In the genomic region with DNA sequence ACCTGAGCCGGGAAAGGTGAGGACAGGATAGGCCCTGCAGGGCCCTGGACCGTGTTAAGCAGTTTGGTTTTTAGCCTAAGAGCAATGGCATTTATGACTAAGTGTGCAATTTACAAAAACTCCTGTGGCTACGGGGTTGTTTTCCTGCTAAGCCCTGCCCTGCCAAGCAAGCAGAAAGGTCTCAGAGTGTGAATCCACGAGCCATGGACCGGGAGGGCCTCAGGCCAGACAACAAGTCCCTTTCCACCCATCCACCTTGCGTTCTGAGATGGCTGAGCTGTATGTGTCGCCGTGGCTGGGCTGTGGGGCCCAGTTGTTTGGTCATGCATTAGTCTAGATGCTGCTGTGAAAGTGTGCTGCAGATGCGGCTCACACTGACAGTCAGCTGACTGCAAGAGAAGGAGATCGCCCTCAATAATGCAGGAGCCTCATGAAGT, we compare ENCODE assay signal across 11 cellular contexts. TPM values are rescaled to one million over a fixed set of nuclear protein-coding genes. Genes with fewer than 3 reads are reported as not detected.
DNase-seq lines count a peak whose midpoint lies in the region; ATAC-seq and TF ChIP-seq lines count a peak whose summit lies in the region.
"Had no signal": no experiment of that assay in that cellular context is flagged by ENCODE, and none has a peak within 500 bp of the region (broad histone marks: within the 10 kb centered on the region; RNA-seq: fewer than 3 reads in every experiment).

No MANE protein-coding gene starts in this region.

- no peaks in the 10 kb centered on the region for H3K27me3 Mint-ChIP-seq in effector memory CD8-positive, alpha-beta T cell

- H3K36me3 Mint-ChIP-seq in effector memory CD8-positive, alpha-beta T cell (ENCODE audit: insufficient read depth) = peaks cover 37% of the 10 kb centered on the region

- H3K4me2 ChIP-seq in PC-9 = peak overlapping the region; percentile 74
- H3K4me2 ChIP-seq in osteoblast (ENCODE audit: insufficient read depth, low read length) = peak overlapping the region; percentile 45

- H2AFZ ChIP-seq in PC-9 (no peak overlapping the region), osteoblast (ENCODE audit: low read length) (peak overlapping the region; percentile 53)

- in situ Hi-C loops in Caki2 (cut with HindIII; ENCODE audit: low pct_unique_long_range_greater_than_20kb, low sequenced_read_pairs) = no loop called here

- H3K4me3 ChIP-seq in PC-9 (no peak overlapping the region), osteoblast (ENCODE audit: insufficient read depth, low read length) (no peak overlapping the region), H7 (ENCODE audit: insufficient read depth, low read depth, low read length) (no peak overlapping the region)
- H3K4me3 ChIP-seq: heart left ventricle had no signal

- intact Hi-C loops in PC-9 (cut with micrococcal nuclease; ENCODE audit: unreplicated experiment) = loop anchor here (1.0 to 2.0 kb wide), 2 partner anchors 32 to 131 kb away; no protein-coding TSS in a partner anchor
- intact Hi-C loops in posterior vena cava (cut with DNase I) = no loop called here

- ATAC-seq in effector memory CD8-positive, alpha-beta T cell (replicated peaks) = peak; percentile 10
- no peak for ATAC-seq in GM18505 (IDR thresholded peaks at IDR 0.05; ENCODE audit: unreplicated experiment)
- ATAC-seq: heart left ventricle had no signal

- H3K9me3 ChIP-seq in PC-9 (ENCODE audit: insufficient read depth, low read depth) (no peaks in the 10 kb centered on the region), osteoblast (ENCODE audit: low read depth, low read length) (no peaks in the 10 kb centered on the region)
- H3K9me3 ChIP-seq: heart left ventricle had no signal

- DNase-seq in Caki2 (ENCODE audit: low read depth) (peak; percentile 75), PC-9 (peak; percentile 51 to 87), osteoblast (ENCODE audit: insufficient read length, low spot score, missing footprints) (peak; percentile 93), H7 (no peak), SK-N-DZ (ENCODE audit: low spot score) (no peak), posterior vena cava (ENCODE audit: low spot score) (no peak)
- no peak for DNase-seq in effector memory CD8-positive, alpha-beta T cell
- DNase-seq: Kasumi-1, NCI-H774 had no signal

- H3K27me3 ChIP-seq in PC-9 (ENCODE audit: insufficient read depth, low read depth) (no peaks in the 10 kb centered on the region), osteoblast (ENCODE audit: insufficient read depth, low read length) (no peaks in the 10 kb centered on the region), H7 (ENCODE audit: control insufficient read depth, insufficient read depth, low read length) (no peaks in the 10 kb centered on the region)
- H3K27me3 ChIP-seq: heart left ventricle had no signal

- H3K4me3 Mint-ChIP-seq in effector memory CD8-positive, alpha-beta T cell = peak overlapping the region; percentile 92 to 94

- no TSS peak for BruUV-seq in PC-9 (replicated peaks; lab: Mats Ljungman, UMichigan)

- peaks cover 85% of the 10 kb centered on the region for H3F3A ChIP-seq in PC-9 (ENCODE audit: insufficient read depth, low read depth)

- no peak for TF ChIP-seq CTCF in PC-9 (conservative IDR thresholded peaks at IDR 0.05)
- TF ChIP-seq CTCF in osteoblast (IDR thresholded peaks at IDR 0.05; ENCODE audit: extremely low read depth, low read depth, low read length) = no peak

- H3K36me3 ChIP-seq in PC-9 (ENCODE audit: low read depth) (no peaks in the 10 kb centered on the region), osteoblast (ENCODE audit: insufficient read depth, low read length) (no peaks in the 10 kb centered on the region), H7 (replicated peaks; ENCODE audit: control insufficient read depth, insufficient read depth, low read length) (no peaks in the 10 kb centered on the region)
- H3K36me3 ChIP-seq: heart left ventricle had no signal

- H4K20me1 ChIP-seq in PC-9 (ENCODE audit: insufficient read depth) (no peaks in the 10 kb centered on the region), osteoblast (ENCODE audit: insufficient read depth, low read length) (no peaks in the 10 kb centered on the region)

- peak overlapping the region; percentile 98 to 99 for H3K27ac Mint-ChIP-seq in effector memory CD8-positive, alpha-beta T cell

- peaks cover 43 to 57% of the 10 kb centered on the region in 2 donors for H3K4me1 Mint-ChIP-seq in effector memory CD8-positive, alpha-beta T cell (ENCODE audit: low read depth in 2 of 2)

- TF ChIP-seq POLR2A in GM18505 (IDR thresholded peaks at IDR 0.05; ENCODE audit: borderline replicate concordance, extremely low read depth, insufficient read depth, insufficient read length) = no peak

- CTCF ChIA-PET in PC-9 (lab: Charles Lee) = interaction anchor here (0.6 kb wide), 1 partner anchor 216 kb away, joined by 6 read pairs; no protein-coding TSS in a partner anchor

- H3K9me2 ChIP-seq in PC-9 (ENCODE audit: insufficient read depth) = no peaks in the 10 kb centered on the region

- H3K27ac ChIP-seq in PC-9 = peak overlapping the region; percentile 94
- H3K27ac ChIP-seq in osteoblast (ENCODE audit: low read depth, low read length) = peak overlapping the region; percentile 49
- H3K27ac ChIP-seq: heart left ventricle had no signal

- H3K9me3 Mint-ChIP-seq in effector memory CD8-positive, alpha-beta T cell = no peaks in the 10 kb centered on the region

- POLR2A ChIA-PET in PC-9 (lab: Charles Lee; ENCODE audit: unreplicated experiment) = interaction anchor here (0.6 to 0.7 kb wide), 2 partner anchors 221 to 939 kb away, joined by 3 read pairs; no protein-coding TSS in a partner anchor

- H3K4me1 ChIP-seq in PC-9 (replicated peaks; ENCODE audit: insufficient read depth) (peaks cover 82% of the 10 kb centered on the region), osteoblast (ENCODE audit: insufficient read depth, low read length) (peaks cover 34% of the 10 kb centered on the region)

- H3K79me2 ChIP-seq in PC-9 (ENCODE audit: low read depth) (peaks cover 17% of the 10 kb centered on the region; the same call in 1 of the 2 replicates), osteoblast (ENCODE audit: insufficient read depth, low read length) (peaks cover 6% of the 10 kb centered on the region)

RNA-seq across cellular contexts. Expression of gene AFAP1, which starts 33.9 kb away (rescaled TPM):
- total RNA-seq in Caki2 (2014; rRNA removed; shearing (Covaris generic); ENCODE audit: low replicate concordance) = 15.0 and 16.1 TPM in 2 replicates
- 69.6 and 84.1 TPM in 2 replicates for total RNA-seq in PC-9 (2021)
- 101 and 106 TPM in 2 replicates for total RNA-seq in osteoblast
- 11.3 TPM in 2 replicates for total RNA-seq in H7 (2014; rRNA removed; shearing (Covaris generic))
- 20.4 and 24.0 TPM in 2 replicates for polyA plus RNA-seq in SK-N-DZ (2014; cell fraction: cytosol; rRNA removed)
- 17.3 and 27.1 TPM in 2 replicates for polyA plus RNA-seq in SK-N-DZ (2014; cell fraction: nucleus; rRNA removed)
- total RNA-seq in posterior vena cava = 10 to 100 TPM; 45.3 TPM

Comparison
In these comparisons a context has a peak if more than half of its experiments do, and no peak if none do; other contexts are left out.
1. DNase-seq: peak in Caki2 (single experiment), PC-9 (2 of 2) and osteoblast (single experiment); none in effector memory CD8-positive, alpha-beta T cell (0 of 3), H7 (single experiment), SK-N-DZ (single experiment) and posterior vena cava (single experiment).